In the genomic region with DNA sequence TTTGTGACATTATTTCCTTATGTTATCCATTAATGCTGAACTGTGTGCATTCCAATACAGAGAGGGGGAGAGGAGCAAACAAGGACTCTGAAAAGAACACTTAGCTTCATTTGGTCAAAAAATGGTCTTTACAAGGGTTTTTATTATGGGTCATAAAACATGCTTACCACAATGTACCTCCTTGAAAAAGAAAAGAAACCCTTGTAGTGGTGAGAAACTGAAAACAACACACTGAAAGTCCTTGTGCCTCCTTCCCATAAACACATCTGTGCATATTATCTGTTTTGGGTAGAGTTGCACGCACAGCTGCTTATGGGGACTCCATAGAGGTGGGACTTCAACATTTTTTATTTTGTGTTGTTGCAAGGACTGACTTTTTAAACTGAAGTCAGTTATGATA, we compare ENCODE assay signal across 13 cellular contexts.
DNase-seq lines count a peak whose midpoint lies in the region; ATAC-seq and TF ChIP-seq lines count a peak whose summit lies in the region.
"Had no signal": no experiment of that assay in that cellular context is flagged by ENCODE, and none has a peak within 500 bp of the region (broad histone marks: within the 10 kb centered on the region; RNA-seq: fewer than 3 reads in every experiment).

No MANE protein-coding gene starts in this region.

- peaks cover 38% of the 10 kb centered on the region for H3K4me1 ChIP-seq in left ventricle myocardium inferior

- no peaks in the 10 kb centered on the region for H3K36me3 ChIP-seq in left ventricle myocardium inferior

- H3K4me1 Mint-ChIP-seq in stimulated activated naive CD8-positive, alpha-beta T cell treated with anti-CD3 and anti-CD28 coated beads, Interleukin-15, Interleukin-2, amounts not matched to agents 100 ng/mL and 50 ng/mL, for 24 hours (ENCODE audit: low read depth), result peaks cover 62% of the 10 kb centered on the region

- H3K27me3 ChIP-seq in left ventricle myocardium inferior (ENCODE audit: low read depth), result no peaks in the 10 kb centered on the region

- peak overlapping the region; percentile 29 for H3K27ac Mint-ChIP-seq in stimulated activated naive CD8-positive, alpha-beta T cell treated with anti-CD3 and anti-CD28 coated beads, Interleukin-15, Interleukin-2, amounts not matched to agents 100 ng/mL and 50 ng/mL, for 24 hours
- H3K27ac Mint-ChIP-seq: B cell had no signal

- H3K9me3 ChIP-seq in left ventricle myocardium inferior (replicated peaks), result no peaks in the 10 kb centered on the region

- intact Hi-C loops in left ventricle myocardium inferior (cut with micrococcal nuclease), result no loop called here

- peaks cover 70% of the 10 kb centered on the region for H3K36me3 Mint-ChIP-seq in stimulated activated naive CD8-positive, alpha-beta T cell treated with anti-CD3 and anti-CD28 coated beads, Interleukin-15, Interleukin-2, amounts not matched to agents 100 ng/mL and 50 ng/mL, for 24 hours (ENCODE audit: low read depth)

- H3K9me3 Mint-ChIP-seq in stimulated activated naive CD8-positive, alpha-beta T cell treated with anti-CD3 and anti-CD28 coated beads, Interleukin-15, Interleukin-2, amounts not matched to agents 100 ng/mL and 50 ng/mL, for 24 hours, result peaks cover 4% of the 10 kb centered on the region

- no peak overlapping the region for H3K4me3 Mint-ChIP-seq in stimulated activated naive CD8-positive, alpha-beta T cell treated with anti-CD3 and anti-CD28 coated beads, Interleukin-15, Interleukin-2, amounts not matched to agents 100 ng/mL and 50 ng/mL, for 24 hours
- H3K4me3 Mint-ChIP-seq: B cell had no signal

- ATAC-seq in stimulated activated naive CD8-positive, alpha-beta T cell treated with anti-CD3 and anti-CD28 coated beads, Interleukin-15, Interleukin-2, amounts not matched to agents 100 U/mL and 50 U/mL, for 24 hours, result no peak
- peak; percentile 91 for ATAC-seq in HG03442 (IDR thresholded peaks at IDR 0.05; ENCODE audit: unreplicated experiment)

- H3K27me3 Mint-ChIP-seq in stimulated activated naive CD8-positive, alpha-beta T cell treated with anti-CD3 and anti-CD28 coated beads, Interleukin-15, Interleukin-2, amounts not matched to agents 100 ng/mL and 50 ng/mL, for 24 hours, result no peaks in the 10 kb centered on the region
- H3K27me3 Mint-ChIP-seq: B cell had no signal

- no peak for DNase-seq in stimulated activated naive CD8-positive, alpha-beta T cell treated with anti-CD3 and anti-CD28 coated beads, Interleukin-15, Interleukin-2, amounts not matched to agents 100 U/mL and 50 U/mL, for 24 hours
- DNase-seq in HFF-Myc (ENCODE audit: extremely low read depth, low read depth) (peak; percentile 27), left ventricle myocardium inferior (no peak), glomerular visceral epithelial cell (ENCODE audit: extremely low spot score) (no peak), NCI-H146 treated with DMSO at 0.1 percent for 48 hours (lab: John Stamatoyannopoulos, UW; ENCODE audit: unreplicated experiment) (no peak)
- DNase-seq in stimulated activated CD4-positive, alpha-beta T cell treated with anti-CD3 and anti-CD28 coated beads, Interleukin-4, amount 100 ng/mL, for 4 hours, result no peak
- DNase-seq: activated T-cell treated with anti-CD3 and anti-CD28 coated beads, Interleukin-2, amount 50 U/mL, for 48 hours; dermis blood vessel endothelial cell; NCI-H1105 treated with DMSO at 0.1 percent for 48 hours had no signal

- H3K4me3 ChIP-seq in HFF-Myc (replicated peaks; ENCODE audit: low read depth, low read length) (no peak overlapping the region), left ventricle myocardium inferior (no peak overlapping the region)
- H3K4me3 ChIP-seq: SK-N-MC had no signal

- TF ChIP-seq CTCF in HFF-Myc (IDR thresholded peaks at IDR 0.05; ENCODE audit: low read depth, low read length, missing control alignments) (no peak), left ventricle myocardium inferior (IDR thresholded peaks at IDR 0.05; ENCODE audit: borderline replicate concordance) (no peak)

- no peak overlapping the region for H3K27ac ChIP-seq in left ventricle myocardium inferior (replicated peaks)
- H3K27ac ChIP-seq: SK-N-MC had no signal
